In the genomic region with DNA sequence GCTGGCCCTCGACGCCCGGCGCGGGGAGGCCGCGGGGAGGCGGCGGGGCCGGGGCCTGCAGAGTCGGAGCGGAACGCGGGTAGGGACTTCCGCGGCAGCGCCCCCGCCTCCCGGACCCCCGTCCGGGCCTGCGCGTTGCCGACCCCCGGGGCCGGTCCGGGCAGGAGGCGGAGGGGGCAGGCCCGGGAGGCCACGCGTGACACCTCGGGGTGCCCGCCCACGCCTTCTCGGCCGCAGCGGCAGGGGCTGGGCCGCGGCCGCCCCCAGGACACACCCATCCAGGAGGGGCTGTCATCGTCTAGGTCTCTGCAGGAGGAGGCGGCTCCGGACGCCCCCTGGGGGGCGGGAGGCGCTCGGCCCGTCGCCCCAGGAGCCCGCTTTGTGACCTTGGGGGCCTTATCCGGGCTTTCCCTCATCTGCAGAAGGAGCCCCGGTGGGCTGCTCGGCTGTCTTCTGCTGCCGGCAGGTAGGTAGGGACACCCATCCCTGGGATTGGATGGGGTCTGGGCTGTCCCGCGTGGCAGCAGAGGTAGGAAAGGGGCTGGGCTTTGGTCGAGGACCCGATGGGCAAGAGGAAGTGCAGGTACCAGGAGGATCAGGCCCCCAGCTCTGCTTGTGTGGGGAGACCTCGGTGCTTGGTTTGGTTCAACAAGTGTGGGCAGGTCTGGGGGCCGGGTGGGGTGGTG, we compare ENCODE assay signal across 8 cellular contexts. TPM values are rescaled to one million over a fixed set of nuclear protein-coding genes. Genes with fewer than 3 reads are reported as not detected.
DNase-seq lines count a peak whose midpoint lies in the region; ATAC-seq and TF ChIP-seq lines count a peak whose summit lies in the region.

No MANE protein-coding gene starts in this region.

- intact Hi-C loops in A673 (cut with micrococcal nuclease; ENCODE audit: unreplicated experiment) (no loop called here), aorta (cut with DNase I) (loop anchor here in 1 of 2 donors (2.0 kb wide), 1 partner anchor 69 kb away; a partner anchor contains a TSS)

- POLR2A ChIA-PET in A673 (lab: Charles Lee; ENCODE audit: low non-redundant PET) = no interaction called here

- H3K9me3 ChIP-seq in A673 (ENCODE audit: low read depth, low read length, poor library complexity, severe bottlenecking) (no peaks in the 10 kb centered on the region), aorta (ENCODE audit: control insufficient read depth, low read length) (no peaks in the 10 kb centered on the region)

- H3K4me3 Mint-ChIP-seq in activated T-cell treated with anti-CD3 and anti-CD28 coated beads, Interleukin-2, amount 50 U/mL, for 24 hours = peak overlapping the region; percentile 87
- H3K4me3 Mint-ChIP-seq in progenitor cell of endocrine pancreas (ENCODE audit: low read depth) = peak overlapping the region; percentile 80

- peaks cover 49% of the 10 kb centered on the region for H3K36me3 Mint-ChIP-seq in activated T-cell treated with anti-CD3 and anti-CD28 coated beads, Interleukin-2, amount 50 U/mL, for 24 hours (ENCODE audit: low read depth)
- peaks cover 10% of the 10 kb centered on the region for H3K36me3 Mint-ChIP-seq in progenitor cell of endocrine pancreas (ENCODE audit: insufficient read depth)

- CTCF ChIA-PET in A673 (lab: Charles Lee) = no interaction called here

- H3K4me1 ChIP-seq in A673 (ENCODE audit: insufficient read depth, low read length, poor library complexity, severe bottlenecking) (peaks cover 6% of the 10 kb centered on the region), aorta (ENCODE audit: control insufficient read depth in 1 of 2, insufficient read depth in 2 of 2, low read length in 2 of 2) (no peaks in the 10 kb centered on the region)

- peak; percentile 30 for DNase-seq in A673 (ENCODE audit: low spot score)
- peak; percentile 47 to 54 for DNase-seq in NOMO-1 (lab: John Stamatoyannopoulos, UW; ENCODE audit: unreplicated experiment in 2 of 2)
- DNase-seq in activated T-cell treated with anti-CD3 and anti-CD28 coated beads, Interleukin-2, amount 50 U/mL, for 24 hours = peak; percentile 76
- DNase-seq in foreskin fibroblast = peak; percentile 14 to 59
- DNase-seq in progenitor cell of endocrine pancreas (ENCODE audit: low spot score, unreplicated experiment) = peak; percentile 50
- DNase-seq in aorta = no peak

- TF ChIP-seq CTCF in A673 (conservative IDR thresholded peaks at IDR 0.05; ENCODE audit: low read depth, low read length) (no peak), foreskin fibroblast (IDR thresholded peaks at IDR 0.05; ENCODE audit: low read depth, low read length) (no peak), progenitor cell of endocrine pancreas (IDR thresholded peaks at IDR 0.05; ENCODE audit: unreplicated experiment) (peak; percentile 65)

- no peaks in the 10 kb centered on the region for H3K27me3 Mint-ChIP-seq in activated T-cell treated with anti-CD3 and anti-CD28 coated beads, Interleukin-2, amount 50 U/mL, for 24 hours
- no peaks in the 10 kb centered on the region for H3K27me3 Mint-ChIP-seq in progenitor cell of endocrine pancreas

- H3K4me1 Mint-ChIP-seq in activated T-cell treated with anti-CD3 and anti-CD28 coated beads, Interleukin-2, amount 50 U/mL, for 24 hours (ENCODE audit: low read depth) = peaks cover 27% of the 10 kb centered on the region
- peaks cover 12% of the 10 kb centered on the region for H3K4me1 Mint-ChIP-seq in progenitor cell of endocrine pancreas (ENCODE audit: low read depth)

- H3K9me3 Mint-ChIP-seq in activated T-cell treated with anti-CD3 and anti-CD28 coated beads, Interleukin-2, amount 50 U/mL, for 24 hours = peaks cover 7% of the 10 kb centered on the region
- no peaks in the 10 kb centered on the region for H3K9me3 Mint-ChIP-seq in progenitor cell of endocrine pancreas (ENCODE audit: low read depth)

- WGBS in aorta, 2 donors = 0 to 2% methylated on average over 26 to 60 of the region's 60 CpGs

- H3K27ac ChIP-seq in A673 (ENCODE audit: low read depth, low read length, poor library complexity, severe bottlenecking) (peak overlapping the region; percentile 69), aorta (ENCODE audit: low read depth in 1 of 2, low read length in 2 of 2) (no peak overlapping the region)

- H3K4me3 ChIP-seq in A673 (ENCODE audit: low read depth, low read length, poor library complexity, severe bottlenecking) = peak overlapping the region; percentile 78
- H3K4me3 ChIP-seq in foreskin fibroblast (ENCODE audit: low read depth in 1 of 2, low read length in 2 of 2) = peak overlapping the region; percentile 60 to 67
- peak overlapping the region; percentile 81 to 94 for H3K4me3 ChIP-seq in aorta (ENCODE audit: low read length in 2 of 2)

- no peaks in the 10 kb centered on the region for H3K27me3 ChIP-seq in A673 (replicated peaks; ENCODE audit: insufficient read depth, low read depth, low read length, poor library complexity)
- H3K27me3 ChIP-seq in aorta (ENCODE audit: control insufficient read depth in 1 of 2, insufficient read depth in 2 of 2, low read length in 1 of 2) = no peaks in the 10 kb centered on the region

- peak overlapping the region; percentile 92 for H3K27ac Mint-ChIP-seq in activated T-cell treated with anti-CD3 and anti-CD28 coated beads, Interleukin-2, amount 50 U/mL, for 24 hours
- H3K27ac Mint-ChIP-seq in progenitor cell of endocrine pancreas = peak overlapping the region; percentile 89

- ATAC-seq in GM18498 (IDR thresholded peaks at IDR 0.05; ENCODE audit: unreplicated experiment) (peak; percentile 83), HG02885 (IDR thresholded peaks at IDR 0.05; ENCODE audit: poor library complexity, unreplicated experiment) (peak; percentile 84), aorta (ENCODE audit: low FRiP score) (no peak)

- H3K36me3 ChIP-seq in A673 (ENCODE audit: insufficient read depth, low read length, poor library complexity, severe bottlenecking) (peaks cover 11% of the 10 kb centered on the region), aorta (ENCODE audit: control insufficient read depth in 1 of 2, insufficient read depth in 2 of 2, low read length in 1 of 2) (no peaks in the 10 kb centered on the region)

- BruUV-seq in A673 (replicated peaks; lab: Mats Ljungman, UMichigan) = no TSS peak

RNA-seq across cellular contexts. Expression of a gene that starts 0.6 kb away (rescaled TPM):
- total RNA-seq in A673 (2021) (29.1 and 32.1 TPM in 2 replicates), progenitor cell of endocrine pancreas (59.6 and 59.7 TPM in 2 replicates), aorta (10 to 100 TPM; 24.2 to 42.0 TPM)
- 10 to 100 TPM in 1 of 2 donors, 1 to 10 TPM in 1; 5.6 to 29.1 TPM for polyA plus RNA-seq in aorta

RNA-seq across cellular contexts. Expression of a gene that starts 22.3 kb away (rescaled TPM):
- total RNA-seq in A673 (2021) (3.4 and 6.4 TPM in 2 replicates), progenitor cell of endocrine pancreas (13.7 and 14.3 TPM in 2 replicates), aorta (10 to 100 TPM; 10.9 to 12.2 TPM)
- 1 to 10 TPM; 4.6 to 5.0 TPM for polyA plus RNA-seq in aorta

RNA-seq across cellular contexts. Expression of a gene that starts 47.9 kb away (rescaled TPM):
- total RNA-seq in A673 (2021) = 39.7 and 43.4 TPM in 2 replicates
- 48.6 and 57.1 TPM in 2 replicates for total RNA-seq in progenitor cell of endocrine pancreas
- total RNA-seq in aorta = 10 to 100 TPM; 22.1 to 27.0 TPM
- polyA plus RNA-seq in aorta = 10 to 100 TPM; 12.8 to 28.8 TPM

Comparison
In these comparisons a context has a peak if more than half of its experiments do, and no peak if none do; other contexts are left out.
1. DNase-seq: peak in A673 (single experiment), NOMO-1 (2 of 2), activated T-cell treated with anti-CD3 and anti-CD28 coated beads, Interleukin-2, amount 50 U/mL, for 24 hours (single experiment), foreskin fibroblast (2 of 2) and progenitor cell of endocrine pancreas (single experiment); none in aorta (0 of 2).
2. Peak in every context shown above with its lines, with median percentiles within 50 percentile points of each other: H3K4me3 ChIP-seq.